In genomic region chr9:20835364-20836286, GRCh38 we compare ENCODE assay signal across 14 cellular contexts.
DNase-seq lines count a peak whose midpoint lies in the region; TF ChIP-seq lines count a peak whose summit lies in the region.
"Had no signal": no experiment of that assay in that cellular context is flagged by ENCODE, and none has a peak within 500 bp of the region (broad histone marks: within the 10 kb centered on the region; RNA-seq: fewer than 3 reads in every experiment).

No MANE protein-coding gene starts in this region.

- no peak for TF ChIP-seq CTCF in smooth muscle cell (IDR thresholded peaks at IDR 0.05; ENCODE audit: borderline replicate concordance, insufficient read depth, poor library complexity, severe bottlenecking)

- peak; percentile 64 to 68 for DNase-seq in NCI-H2081 (lab: John Stamatoyannopoulos, UW)
- no peak for DNase-seq in NCI-H2081 treated with DMSO at 0.1 percent for 48 hours (lab: John Stamatoyannopoulos, UW)
- DNase-seq in SJCRH30: peak; percentile 74 to 88
- peak; percentile 11 for DNase-seq in globus pallidus (ENCODE audit: low spot score)
- DNase-seq in smooth muscle cell (lab: John Stamatoyannopoulos, UW; ENCODE audit: unreplicated experiment): no peak
- no peak for DNase-seq in T-helper 1 cell
- DNase-seq in activated naive CD4-positive, alpha-beta T cell treated with anti-CD3 and anti-CD28 coated beads, Interleukin-2, amount 10 ng/mL, durations not matched to agents 7 days and 5 days: no peak
- DNase-seq: GF-D8; heart left ventricle; naive thymus-derived CD8-positive, alpha-beta T cell; NCI-H446 treated with DMSO at 0.1 percent for 48 hours; SW 1271 had no signal

- 87% methylated on average over 6 of the region's 6 CpGs for WGBS in smooth muscle cell (ENCODE audit: low lambda C conversion rate)

- no peak overlapping the region for H3K9ac ChIP-seq in skeletal muscle satellite cell (ENCODE audit: low read depth, low read length)
- no peak overlapping the region for H3K9ac ChIP-seq in smooth muscle cell (ENCODE audit: low read depth)

- H3K4me1 ChIP-seq in SJCRH30: peaks cover 20% of the 10 kb centered on the region
- peaks cover 13% of the 10 kb centered on the region for H3K4me1 ChIP-seq in skeletal muscle satellite cell (ENCODE audit: control insufficient read depth, insufficient read depth, low read length)
- H3K4me1 ChIP-seq in smooth muscle cell (ENCODE audit: low read depth): peaks cover 11% of the 10 kb centered on the region

- no peak overlapping the region for H3K27ac Mint-ChIP-seq in activated naive CD4-positive, alpha-beta T cell treated with anti-CD3 and anti-CD28 coated beads, Interleukin-2, amount 10 ng/mL, durations not matched to agents 7 days and 5 days
- H3K27ac Mint-ChIP-seq: naive thymus-derived CD8-positive, alpha-beta T cell had no signal

- H3K4me3 Mint-ChIP-seq in activated naive CD4-positive, alpha-beta T cell treated with anti-CD3 and anti-CD28 coated beads, Interleukin-2, amount 10 ng/mL, durations not matched to agents 7 days and 5 days: no peak overlapping the region
- H3K4me3 Mint-ChIP-seq: naive thymus-derived CD8-positive, alpha-beta T cell had no signal

- H4K20me1 ChIP-seq in smooth muscle cell (ENCODE audit: low read depth): peaks cover 3% of the 10 kb centered on the region

- H3K36me3 ChIP-seq in SJCRH30 (no peaks in the 10 kb centered on the region), skeletal muscle satellite cell (ENCODE audit: insufficient read depth, low read length) (no peaks in the 10 kb centered on the region), smooth muscle cell (ENCODE audit: low read depth) (peaks cover 8% of the 10 kb centered on the region)
- H3K36me3 ChIP-seq: thoracic aorta had no signal

- CTCF ChIA-PET in activated naive CD4-positive, alpha-beta T cell treated with anti-CD3 and anti-CD28 coated beads, Interleukin-2, amount 10 ng/mL, durations not matched to agents 7 days and 5 days (lab: Charles Lee): no interaction called here

- no peaks in the 10 kb centered on the region for H3K27me3 Mint-ChIP-seq in activated naive CD4-positive, alpha-beta T cell treated with anti-CD3 and anti-CD28 coated beads, Interleukin-2, amount 10 ng/mL, durations not matched to agents 7 days and 5 days
- H3K27me3 Mint-ChIP-seq: naive thymus-derived CD8-positive, alpha-beta T cell had no signal

- no peaks in the 10 kb centered on the region for H3F3A ChIP-seq in smooth muscle cell (ENCODE audit: low read depth)

- H3K27me3 ChIP-seq in SJCRH30 (no peaks in the 10 kb centered on the region), skeletal muscle satellite cell (ENCODE audit: control insufficient read depth, insufficient read depth, low read length) (no peaks in the 10 kb centered on the region), smooth muscle cell (ENCODE audit: low read depth) (no peaks in the 10 kb centered on the region)
- H3K27me3 ChIP-seq: heart left ventricle had no signal

- no peaks in the 10 kb centered on the region for H3K4me1 Mint-ChIP-seq in activated naive CD4-positive, alpha-beta T cell treated with anti-CD3 and anti-CD28 coated beads, Interleukin-2, amount 10 ng/mL, durations not matched to agents 7 days and 5 days
- H3K4me1 Mint-ChIP-seq: naive thymus-derived CD8-positive, alpha-beta T cell had no signal

- no peaks in the 10 kb centered on the region for H3K79me2 ChIP-seq in smooth muscle cell (ENCODE audit: low read depth)

- H3K27ac ChIP-seq in SJCRH30: peak overlapping the region; percentile 83
- H3K27ac ChIP-seq in smooth muscle cell (ENCODE audit: low read depth): no peak overlapping the region
- H3K27ac ChIP-seq: heart left ventricle, thoracic aorta had no signal

- peak overlapping the region; percentile 35 for H3K4me3 ChIP-seq in SJCRH30
- H3K4me3 ChIP-seq in skeletal muscle satellite cell (ENCODE audit: low read length): peak overlapping the region; percentile 19
- no peak overlapping the region for H3K4me3 ChIP-seq in smooth muscle cell
- H3K4me3 ChIP-seq: heart left ventricle, thoracic aorta had no signal

- no peak overlapping the region for H2AFZ ChIP-seq in smooth muscle cell (ENCODE audit: low read depth)

- H3K9me3 Mint-ChIP-seq in activated naive CD4-positive, alpha-beta T cell treated with anti-CD3 and anti-CD28 coated beads, Interleukin-2, amount 10 ng/mL, durations not matched to agents 7 days and 5 days: no peaks in the 10 kb centered on the region

- H3K36me3 Mint-ChIP-seq in activated naive CD4-positive, alpha-beta T cell treated with anti-CD3 and anti-CD28 coated beads, Interleukin-2, amount 10 ng/mL, durations not matched to agents 7 days and 5 days: peaks cover 5% of the 10 kb centered on the region

- peak overlapping the region; percentile 68 for H3K4me2 ChIP-seq in skeletal muscle satellite cell (ENCODE audit: low read length)
- no peak overlapping the region for H3K4me2 ChIP-seq in smooth muscle cell

- H3K9me3 ChIP-seq in SJCRH30 (replicated peaks) (no peaks in the 10 kb centered on the region), skeletal muscle satellite cell (replicated peaks; ENCODE audit: low read length) (no peaks in the 10 kb centered on the region), smooth muscle cell (replicated peaks; ENCODE audit: low read depth) (no peaks in the 10 kb centered on the region)
- H3K9me3 ChIP-seq: thoracic aorta had no signal

Comparison
In these comparisons a context has a peak if more than half of its experiments do, and no peak if none do; other contexts are left out.
1. DNase-seq: peak in NCI-H2081 (2 of 2), SJCRH30 (2 of 2) and globus pallidus (single experiment); none in NCI-H2081 treated with DMSO at 0.1 percent for 48 hours (single experiment), smooth muscle cell (single experiment), T-helper 1 cell (0 of 5) and activated naive CD4-positive, alpha-beta T cell treated with anti-CD3 and anti-CD28 coated beads, Interleukin-2, amount 10 ng/mL, durations not matched to agents 7 days and 5 days (single experiment).